In the genomic region with DNA sequence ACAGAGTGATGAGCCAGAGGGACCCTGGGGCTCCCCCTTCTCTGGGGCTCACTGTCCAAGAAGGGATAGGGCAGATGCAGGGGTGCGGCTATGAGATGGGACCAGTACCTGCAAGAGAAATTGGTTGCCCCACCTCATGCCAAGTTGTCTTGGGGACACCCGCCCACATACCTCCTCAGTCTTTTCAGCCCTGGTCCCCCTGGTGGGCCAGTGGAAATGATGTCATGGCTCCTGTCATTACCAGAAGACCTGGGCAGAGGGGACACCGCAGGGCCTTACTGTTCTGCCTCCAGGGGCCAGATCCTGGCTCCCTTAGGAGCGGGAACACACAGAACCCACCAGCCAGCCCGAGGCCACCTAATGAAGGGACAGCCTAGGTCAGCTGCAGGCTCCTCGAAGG, we compare ENCODE assay signal across 13 cellular contexts.
"Had no signal": no experiment of that assay in that cellular context is flagged by ENCODE, and none has a peak within 500 bp of the region (broad histone marks: within the 10 kb centered on the region; RNA-seq: fewer than 3 reads in every experiment).

No MANE protein-coding gene starts in this region.

- H3K27ac ChIP-seq: gastroesophageal sphincter, left lung, SK-N-MC had no signal

- H3K9me3 ChIP-seq: gastroesophageal sphincter, left lung, thoracic aorta had no signal

- H3K36me3 ChIP-seq: gastroesophageal sphincter, left lung, thoracic aorta had no signal

- DNase-seq: activated B cell treated with CpG ODN at 0.5 μM for 24 hours; activated CD4-positive, alpha-beta T cell treated with anti-CD3 and anti-CD28 coated beads, Interleukin-2, amount 10 ng/mL, durations not matched to agents 7 days and 5 days; activated gamma-delta T cell treated with Interleukin-2 at 50 U/mL for 16 hours; activated naive CD8-positive, alpha-beta T cell treated with anti-CD3 and anti-CD28 coated beads, Interleukin-2, amount 10 ng/mL, durations not matched to agents 7 days and 5 days; activated T-cell treated with anti-CD3 and anti-CD28 coated beads, Interleukin-2, amount 50 U/mL, for 4 hours; aorta; effector CD8-positive, alpha-beta T cell; left lung; stimulated activated CD4-positive, alpha-beta T cell treated with anti-CD3 and anti-CD28 coated beads, Interleukin-4, amount 100 ng/mL, for 1 hour; T-helper 1 cell had no signal

- H3K4me3 ChIP-seq: SK-N-MC had no signal
